19 cellular contexts compared by ENCODE assay signal in the genomic region with DNA sequence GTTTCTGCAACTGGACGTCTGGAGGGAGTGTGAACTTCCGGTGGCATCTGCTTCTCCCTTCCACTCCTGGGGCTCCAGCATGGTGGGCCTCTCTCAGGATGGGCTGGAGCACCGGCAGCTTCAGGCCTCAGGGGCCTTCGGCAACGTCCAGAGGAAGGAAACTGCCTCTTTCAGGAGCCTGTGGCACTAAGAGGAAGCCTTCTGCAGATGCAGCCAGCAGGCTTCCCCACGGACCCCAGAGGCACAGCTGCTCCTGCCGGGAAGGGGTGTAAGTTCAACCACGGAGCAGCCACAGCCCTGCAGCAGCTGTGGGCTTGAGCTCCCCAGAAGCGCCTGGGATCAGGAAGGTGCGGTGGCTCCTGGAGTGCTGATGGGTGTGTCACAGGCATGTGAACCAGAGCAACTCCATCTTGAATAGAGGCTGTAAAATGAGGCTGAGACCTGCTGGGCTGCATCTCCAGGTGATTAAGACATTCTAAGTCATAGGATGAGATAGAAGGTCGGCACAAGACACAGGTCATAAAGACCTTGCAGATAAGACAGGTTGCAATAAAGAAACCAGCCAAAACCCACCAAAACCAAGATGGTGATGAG.
"Had no signal": no experiment of that assay in that cellular context is flagged by ENCODE, and none has a peak within 500 bp of the region (broad histone marks: within the 10 kb centered on the region; RNA-seq: fewer than 3 reads in every experiment).

No MANE protein-coding gene starts in this region.

- ATAC-seq: activated CD8-positive, alpha-beta T cell treated with anti-CD3 and anti-CD28 coated beads, Interleukin-2, amount 10 ng/mL, durations not matched to agents 7 days and 5 days; activated T-helper 17 cell treated with anti-CD3 and anti-CD28 coated beads, Interleukin-2, amount 50 U/mL, for 72 hours; heart right ventricle; left colon; stimulated activated naive B cell treated with anti-CD40 and anti-IgM and Interleukin-4, amounts not matched to agents 10 μg/mL and 1 μg/mL and 100 μg/mL, for 72 hours had no signal

- DNase-seq: activated CD4-positive, alpha-beta T cell treated with anti-CD3 and anti-CD28 coated beads for 1 hour; activated CD4-positive, alpha-beta T cell treated with anti-CD3 and anti-CD28 coated beads, Interleukin-2, amount 50 U/mL, for 1 hour; activated CD8-positive, alpha-beta T cell treated with anti-CD3 and anti-CD28 coated beads, Interleukin-2, amount 10 ng/mL, durations not matched to agents 7 days and 5 days; activated naive CD4-positive, alpha-beta T cell; adrenal gland; colonic mucosa; heart right ventricle; left colon; mesenchymal stem cell; nephron progenitor cell; occipital lobe; stimulated activated CD4-positive, alpha-beta T cell treated with anti-CD3 and anti-CD28 coated beads, Interleukin-2, amount 100 ng/mL, for 48 hours; stimulated activated CD8-positive, alpha-beta memory T cell treated with anti-CD3 and anti-CD28 coated beads, Interleukin-4, amount 100 ng/mL, for 48 hours; stimulated activated naive B cell treated with anti-CD40 and anti-IgM and Interleukin-4, amounts not matched to agents 10 μg/mL and 1 μg/mL and 100 μg/mL, for 72 hours; transverse colon; uterus had no signal

- H3K4me1 ChIP-seq: adrenal gland, colonic mucosa, transverse colon, uterus had no signal

- H3K27ac ChIP-seq: adrenal gland, colonic mucosa, heart right ventricle, transverse colon, uterus had no signal

- H3K27me3 ChIP-seq: adrenal gland, colonic mucosa, heart right ventricle, transverse colon, uterus had no signal

- H3K4me1 Mint-ChIP-seq: activated T-helper 17 cell treated with anti-CD3 and anti-CD28 coated beads, Interleukin-2, amount 50 U/mL, for 72 hours had no signal

- H3K4me3 Mint-ChIP-seq: activated CD8-positive, alpha-beta T cell treated with anti-CD3 and anti-CD28 coated beads, Interleukin-2, amount 10 ng/mL, durations not matched to agents 7 days and 5 days; activated naive CD8-positive, alpha-beta T cell; activated T-helper 17 cell treated with anti-CD3 and anti-CD28 coated beads, Interleukin-2, amount 50 U/mL, for 72 hours; nephron progenitor cell; stimulated activated naive B cell treated with anti-CD40 and anti-IgM and Interleukin-4, amounts not matched to agents 10 μg/mL and 1 μg/mL and 100 μg/mL, for 72 hours had no signal

- H3K36me3 Mint-ChIP-seq: activated naive CD8-positive, alpha-beta T cell had no signal

- H3K4me3 ChIP-seq: adrenal gland, colonic mucosa, heart right ventricle, smooth muscle cell, transverse colon, uterus had no signal

- H3K27ac Mint-ChIP-seq: activated CD8-positive, alpha-beta T cell treated with anti-CD3 and anti-CD28 coated beads, Interleukin-2, amount 10 ng/mL, durations not matched to agents 7 days and 5 days; activated naive CD8-positive, alpha-beta T cell; activated T-helper 17 cell treated with anti-CD3 and anti-CD28 coated beads, Interleukin-2, amount 50 U/mL, for 72 hours; nephron progenitor cell; stimulated activated naive B cell treated with anti-CD40 and anti-IgM and Interleukin-4, amounts not matched to agents 10 μg/mL and 1 μg/mL and 100 μg/mL, for 72 hours had no signal

- H3K36me3 ChIP-seq: adrenal gland, colonic mucosa, heart right ventricle, transverse colon, uterus had no signal

- H3K9me3 ChIP-seq: adrenal gland, colonic mucosa, uterus had no signal

- H3K9me3 Mint-ChIP-seq: activated T-helper 17 cell treated with anti-CD3 and anti-CD28 coated beads, Interleukin-2, amount 50 U/mL, for 72 hours had no signal

- H3K4me2 ChIP-seq: smooth muscle cell had no signal

- H3K27me3 Mint-ChIP-seq: activated naive CD8-positive, alpha-beta T cell; activated T-helper 17 cell treated with anti-CD3 and anti-CD28 coated beads, Interleukin-2, amount 50 U/mL, for 72 hours had no signal
